In genomic region chr19:18023596-18024212, GRCh38 we compare ENCODE assay signal across 9 cellular contexts. TPM values are rescaled to one million over a fixed set of nuclear protein-coding genes. Genes with fewer than 3 reads are reported as not detected.
A peak's percentile ranks its signal among the peaks of the same experiment; 100 is the strongest.
DNase-seq lines count a peak whose midpoint lies in the region; ATAC-seq lines count a peak whose summit lies in the region.
"Had no signal": no experiment of that assay in that cellular context is flagged by ENCODE, and none has a peak within 500 bp of the region (broad histone marks: within the 10 kb centered on the region; RNA-seq: fewer than 3 reads in every experiment).

No MANE protein-coding gene starts in this region.

- DNase-seq in T-helper 2 cell (peak in 4 of 5 experiments; percentile 32 to 68 (median 65)), midbrain (lab: John Stamatoyannopoulos, UW) (peak; percentile 23)
- DNase-seq in central memory CD4-positive, alpha-beta T cell = peak; percentile 90

- peak; percentile 35 for ATAC-seq in GM18909 (IDR thresholded peaks at IDR 0.05; ENCODE audit: poor library complexity, unreplicated experiment)
- ATAC-seq in GM19351 (IDR thresholded peaks at IDR 0.05; ENCODE audit: unreplicated experiment) = no peak
- ATAC-seq in GM21723 (IDR thresholded peaks at IDR 0.05; ENCODE audit: unreplicated experiment) = no peak
- ATAC-seq in HG03457 (IDR thresholded peaks at IDR 0.05; ENCODE audit: unreplicated experiment) = no peak

- no peak overlapping the region for H3K4me3 ChIP-seq in urinary bladder (ENCODE audit: low read depth, low read length)

- no peaks in the 10 kb centered on the region for H3K4me1 ChIP-seq in urinary bladder (ENCODE audit: insufficient read depth)

- no peaks in the 10 kb centered on the region for H3K36me3 ChIP-seq in urinary bladder (ENCODE audit: insufficient read depth)

- WGBS in urinary bladder = 58% methylated on average over 23 of the region's 23 CpGs

- H3K27ac ChIP-seq in urinary bladder (ENCODE audit: low read depth) = peak overlapping the region; percentile 73
- H3K27ac ChIP-seq: KMS-11 had no signal

RNA-seq across cellular contexts. Expression of gene ARRDC2, which starts 15.7 kb away (rescaled TPM):
- total RNA-seq in urinary bladder = 7.5 TPM
- 38.0 TPM for polyA plus RNA-seq in urinary bladder

RNA-seq across cellular contexts. Expression of gene KCNN1, which starts 56.8 kb away (rescaled TPM):
- 0.79 TPM for total RNA-seq in urinary bladder
- 0.24 TPM for polyA plus RNA-seq in urinary bladder

Comparison
In these comparisons a context has a peak if more than half of its experiments do, and no peak if none do; other contexts are left out.
1. DNase-seq: peak in every context shown above with its lines; median percentile 90 in central memory CD4-positive, alpha-beta T cell; 65 in T-helper 2 cell; 23 in midbrain.